In the genomic region with DNA sequence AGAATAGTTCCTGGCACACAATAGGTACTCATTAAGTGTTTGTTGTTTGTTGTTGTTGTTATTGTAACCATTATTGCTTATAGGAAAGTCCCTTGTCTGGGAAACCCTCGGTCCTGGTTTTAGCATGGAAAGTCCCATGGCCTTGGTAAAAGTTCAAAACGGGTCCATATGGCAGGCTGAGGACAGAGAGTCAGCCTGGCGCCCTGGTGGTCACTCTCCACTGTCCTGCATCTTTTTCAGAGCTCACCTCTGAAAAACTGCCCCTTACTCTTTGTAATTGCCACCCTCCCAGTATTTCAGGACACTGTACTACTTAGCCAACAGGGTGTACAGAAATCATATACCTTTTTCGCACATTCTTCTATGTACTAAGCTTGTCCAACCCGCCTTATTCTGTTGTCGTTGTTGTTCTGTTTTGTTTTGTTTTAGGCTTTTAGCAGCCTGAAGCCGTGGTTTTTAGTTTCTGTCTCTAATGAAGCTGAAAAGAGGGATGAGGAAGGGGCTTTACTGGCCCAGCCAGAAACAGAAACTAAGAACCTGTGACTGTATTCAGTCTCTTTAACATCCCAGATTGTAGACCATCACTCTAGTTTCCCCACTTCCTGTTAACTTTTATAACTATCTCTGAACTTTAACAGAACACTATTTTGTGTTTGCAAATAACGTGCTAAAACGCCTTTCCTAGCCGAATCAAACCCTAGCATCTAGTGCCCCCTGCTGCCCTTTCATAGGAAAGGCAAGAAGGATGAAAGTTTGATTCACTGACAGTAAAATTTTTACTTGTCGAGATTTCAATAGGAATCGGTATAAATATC, we compare ENCODE assay signal across 1 cellular context.
A peak's percentile ranks its signal among the peaks of the same experiment; 100 is the strongest.
TF ChIP-seq lines count a peak whose summit lies in the region.

No MANE protein-coding gene starts in this region.

TF ChIP-seq in K562, 482 proteins besides CTCF, POLR2A, EP300 and RAD21 (continued from another document and continues in another):
- no peak for TF ChIP-seq ARID1B (IDR thresholded peaks at IDR 0.05)
- no peak for TF ChIP-seq ZBED1 (IDR thresholded peaks at IDR 0.05)
- TF ChIP-seq, protein P1, sequence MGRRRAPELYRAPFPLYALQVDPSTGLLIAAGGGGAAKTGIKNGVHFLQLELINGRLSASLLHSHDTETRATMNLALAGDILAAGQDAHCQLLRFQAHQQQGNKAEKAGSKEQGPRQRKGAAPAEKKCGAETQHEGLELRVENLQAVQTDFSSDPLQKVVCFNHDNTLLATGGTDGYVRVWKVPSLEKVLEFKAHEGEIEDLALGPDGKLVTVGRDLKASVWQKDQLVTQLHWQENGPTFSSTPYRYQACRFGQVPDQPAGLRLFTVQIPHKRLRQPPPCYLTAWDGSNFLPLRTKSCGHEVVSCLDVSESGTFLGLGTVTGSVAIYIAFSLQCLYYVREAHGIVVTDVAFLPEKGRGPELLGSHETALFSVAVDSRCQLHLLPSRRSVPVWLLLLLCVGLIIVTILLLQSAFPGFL (CRISPR knock-in tag; IDR thresholded peaks at IDR 0.05) = no peak
- TF ChIP-seq, protein P2, sequence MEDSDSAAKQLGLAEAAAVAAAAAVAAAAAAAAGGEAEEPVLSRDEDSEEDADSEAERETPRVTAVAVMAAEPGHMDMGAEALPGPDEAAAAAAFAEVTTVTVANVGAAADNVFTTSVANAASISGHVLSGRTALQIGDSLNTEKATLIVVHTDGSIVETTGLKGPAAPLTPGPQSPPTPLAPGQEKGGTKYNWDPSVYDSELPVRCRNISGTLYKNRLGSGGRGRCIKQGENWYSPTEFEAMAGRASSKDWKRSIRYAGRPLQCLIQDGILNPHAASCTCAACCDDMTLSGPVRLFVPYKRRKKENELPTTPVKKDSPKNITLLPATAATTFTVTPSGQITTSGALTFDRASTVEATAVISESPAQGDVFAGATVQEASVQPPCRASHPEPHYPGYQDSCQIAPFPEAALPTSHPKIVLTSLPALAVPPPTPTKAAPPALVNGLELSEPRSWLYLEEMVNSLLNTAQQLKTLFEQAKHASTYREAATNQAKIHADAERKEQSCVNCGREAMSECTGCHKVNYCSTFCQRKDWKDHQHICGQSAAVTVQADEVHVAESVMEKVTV (CRISPR knock-in tag; IDR thresholded peaks at IDR 0.05) = peak; percentile 97
- TF ChIP-seq RBFOX2 (IDR thresholded peaks at IDR 0.05; ENCODE audit: low read depth, low read length) = no peak
- peak; percentile 50; the same call in 1 of the 2 replicates for TF ChIP-seq ARID2 (IDR thresholded peaks at IDR 0.05)
- TF ChIP-seq ZNF507 (tag; conservative IDR thresholded peaks at IDR 0.05) = no peak
- TF ChIP-seq, protein P3, sequence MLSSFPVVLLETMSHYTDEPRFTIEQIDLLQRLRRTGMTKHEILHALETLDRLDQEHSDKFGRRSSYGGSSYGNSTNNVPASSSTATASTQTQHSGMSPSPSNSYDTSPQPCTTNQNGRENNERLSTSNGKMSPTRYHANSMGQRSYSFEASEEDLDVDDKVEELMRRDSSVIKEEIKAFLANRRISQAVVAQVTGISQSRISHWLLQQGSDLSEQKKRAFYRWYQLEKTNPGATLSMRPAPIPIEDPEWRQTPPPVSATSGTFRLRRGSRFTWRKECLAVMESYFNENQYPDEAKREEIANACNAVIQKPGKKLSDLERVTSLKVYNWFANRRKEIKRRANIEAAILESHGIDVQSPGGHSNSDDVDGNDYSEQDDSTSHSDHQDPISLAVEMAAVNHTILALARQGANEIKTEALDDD (IDR thresholded peaks at IDR 0.05) = 0 out of 2 replicates have a peak, but pooled peaks have one; percentile 21
- no peak for TF ChIP-seq ZNF586 (CRISPR knock-in tag; conservative IDR thresholded peaks at IDR 0.05)
- TF ChIP-seq EP400 (IDR thresholded peaks at IDR 0.05) = no peak
- TF ChIP-seq BRD9 (IDR thresholded peaks at IDR 0.05; ENCODE audit: low read depth, partially characterized antibody) = peak; percentile 57
- TF ChIP-seq, protein P4, sequence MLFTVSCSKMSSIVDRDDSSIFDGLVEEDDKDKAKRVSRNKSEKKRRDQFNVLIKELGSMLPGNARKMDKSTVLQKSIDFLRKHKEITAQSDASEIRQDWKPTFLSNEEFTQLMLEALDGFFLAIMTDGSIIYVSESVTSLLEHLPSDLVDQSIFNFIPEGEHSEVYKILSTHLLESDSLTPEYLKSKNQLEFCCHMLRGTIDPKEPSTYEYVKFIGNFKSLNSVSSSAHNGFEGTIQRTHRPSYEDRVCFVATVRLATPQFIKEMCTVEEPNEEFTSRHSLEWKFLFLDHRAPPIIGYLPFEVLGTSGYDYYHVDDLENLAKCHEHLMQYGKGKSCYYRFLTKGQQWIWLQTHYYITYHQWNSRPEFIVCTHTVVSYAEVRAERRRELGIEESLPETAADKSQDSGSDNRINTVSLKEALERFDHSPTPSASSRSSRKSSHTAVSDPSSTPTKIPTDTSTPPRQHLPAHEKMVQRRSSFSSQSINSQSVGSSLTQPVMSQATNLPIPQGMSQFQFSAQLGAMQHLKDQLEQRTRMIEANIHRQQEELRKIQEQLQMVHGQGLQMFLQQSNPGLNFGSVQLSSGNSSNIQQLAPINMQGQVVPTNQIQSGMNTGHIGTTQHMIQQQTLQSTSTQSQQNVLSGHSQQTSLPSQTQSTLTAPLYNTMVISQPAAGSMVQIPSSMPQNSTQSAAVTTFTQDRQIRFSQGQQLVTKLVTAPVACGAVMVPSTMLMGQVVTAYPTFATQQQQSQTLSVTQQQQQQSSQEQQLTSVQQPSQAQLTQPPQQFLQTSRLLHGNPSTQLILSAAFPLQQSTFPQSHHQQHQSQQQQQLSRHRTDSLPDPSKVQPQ (CRISPR knock-in tag; IDR thresholded peaks at IDR 0.05; ENCODE audit: borderline replicate concordance) = no peak
- TF ChIP-seq ETS2 (tag; IDR thresholded peaks at IDR 0.05; ENCODE audit: borderline replicate concordance, poor library complexity, severe bottlenecking) = no peak
- TF ChIP-seq U2AF2 (optimal IDR thresholded peaks at IDR 0.05; ENCODE audit: low read depth, low read length) = no peak
- TF ChIP-seq NR3C1 (CRISPR knock-in tag; IDR thresholded peaks at IDR 0.05) = no peak
- TF ChIP-seq CXXC5 (CRISPR knock-in tag; IDR thresholded peaks at IDR 0.05) = no peak
- TF ChIP-seq HCFC1 (IDR thresholded peaks at IDR 0.05; ENCODE audit: low read depth, low read length) = no peak
- TF ChIP-seq, protein P5, sequence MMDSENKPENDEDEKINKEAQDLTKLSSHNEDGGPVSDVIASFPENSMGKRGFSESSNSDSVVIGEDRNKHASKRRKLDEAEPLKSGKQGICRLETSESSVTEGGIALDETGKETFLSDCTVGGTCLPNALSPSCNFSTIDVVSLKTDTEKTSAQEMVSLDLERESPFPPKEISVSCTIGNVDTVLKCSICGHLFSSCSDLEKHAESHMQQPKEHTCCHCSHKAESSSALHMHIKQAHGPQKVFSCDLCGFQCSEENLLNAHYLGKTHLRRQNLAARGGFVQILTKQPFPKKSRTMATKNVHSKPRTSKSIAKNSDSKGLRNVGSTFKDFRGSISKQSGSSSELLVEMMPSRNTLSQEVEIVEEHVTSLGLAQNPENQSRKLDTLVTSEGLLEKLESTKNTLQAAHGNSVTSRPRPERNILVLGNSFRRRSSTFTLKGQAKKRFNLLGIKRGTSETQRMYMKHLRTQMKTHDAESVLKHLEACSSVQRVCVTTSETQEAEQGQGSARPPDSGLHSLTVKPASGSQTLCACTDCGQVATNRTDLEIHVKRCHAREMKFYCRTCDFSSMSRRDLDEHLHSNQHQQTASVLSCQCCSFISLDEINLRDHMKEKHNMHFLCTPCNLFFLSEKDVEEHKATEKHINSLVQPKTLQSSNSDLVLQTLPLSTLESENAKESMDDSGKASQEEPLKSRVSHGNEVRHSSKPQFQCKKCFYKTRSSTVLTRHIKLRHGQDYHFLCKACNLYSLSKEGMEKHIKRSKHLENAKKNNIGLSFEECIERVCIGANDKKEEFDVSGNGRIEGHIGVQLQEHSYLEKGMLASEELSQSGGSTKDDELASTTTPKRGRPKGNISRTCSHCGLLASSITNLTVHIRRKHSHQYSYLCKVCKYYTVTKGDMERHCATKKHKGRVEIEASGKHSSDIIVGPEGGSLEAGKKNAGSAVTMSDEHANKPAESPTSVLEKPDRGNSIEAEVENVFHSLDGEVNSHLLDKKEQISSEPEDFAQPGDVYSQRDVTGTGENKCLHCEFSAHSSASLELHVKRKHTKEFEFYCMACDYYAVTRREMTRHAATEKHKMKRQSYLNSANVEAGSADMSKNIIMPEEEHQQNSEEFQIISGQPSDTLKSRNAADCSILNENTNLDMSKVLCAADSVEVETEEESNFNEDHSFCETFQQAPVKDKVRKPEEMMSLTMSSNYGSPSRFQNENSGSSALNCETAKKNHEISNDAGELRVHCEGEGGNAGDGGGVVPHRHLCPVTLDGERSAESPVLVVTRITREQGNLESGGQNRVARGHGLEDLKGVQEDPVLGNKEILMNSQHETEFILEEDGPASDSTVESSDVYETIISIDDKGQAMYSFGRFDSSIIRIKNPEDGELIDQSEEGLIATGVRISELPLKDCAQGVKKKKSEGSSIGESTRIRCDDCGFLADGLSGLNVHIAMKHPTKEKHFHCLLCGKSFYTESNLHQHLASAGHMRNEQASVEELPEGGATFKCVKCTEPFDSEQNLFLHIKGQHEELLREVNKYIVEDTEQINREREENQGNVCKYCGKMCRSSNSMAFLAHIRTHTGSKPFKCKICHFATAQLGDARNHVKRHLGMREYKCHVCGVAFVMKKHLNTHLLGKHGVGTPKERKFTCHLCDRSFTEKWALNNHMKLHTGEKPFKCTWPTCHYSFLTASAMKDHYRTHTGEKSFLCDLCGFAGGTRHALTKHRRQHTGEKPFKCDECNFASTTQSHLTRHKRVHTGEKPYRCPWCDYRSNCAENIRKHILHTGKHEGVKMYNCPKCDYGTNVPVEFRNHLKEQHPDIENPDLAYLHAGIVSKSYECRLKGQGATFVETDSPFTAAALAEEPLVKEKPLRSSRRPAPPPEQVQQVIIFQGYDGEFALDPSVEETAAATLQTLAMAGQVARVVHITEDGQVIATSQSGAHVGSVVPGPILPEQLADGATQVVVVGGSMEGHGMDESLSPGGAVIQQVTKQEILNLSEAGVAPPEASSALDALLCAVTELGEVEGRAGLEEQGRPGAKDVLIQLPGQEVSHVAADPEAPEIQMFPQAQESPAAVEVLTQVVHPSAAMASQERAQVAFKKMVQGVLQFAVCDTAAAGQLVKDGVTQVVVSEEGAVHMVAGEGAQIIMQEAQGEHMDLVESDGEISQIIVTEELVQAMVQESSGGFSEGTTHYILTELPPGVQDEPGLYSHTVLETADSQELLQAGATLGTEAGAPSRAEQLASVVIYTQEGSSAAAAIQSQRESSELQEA (IDR thresholded peaks at IDR 0.05; ENCODE audit: low read depth) = 0 out of 2 replicates have a peak, but pooled peaks have one; percentile 7
- no peak for TF ChIP-seq NR4A1 (CRISPR knock-in tag; IDR thresholded peaks at IDR 0.05)
- TF ChIP-seq NR4A1 (tag; IDR thresholded peaks at IDR 0.05) = no peak
- TF ChIP-seq SMC3 (conservative IDR thresholded peaks at IDR 0.05; ENCODE audit: insufficient read depth, low read depth, low read length) = peak; percentile 82
- no peak for TF ChIP-seq CHD2 (IDR thresholded peaks at IDR 0.05; ENCODE audit: low read depth, low read length)
- TF ChIP-seq TFAM (CRISPR knock-in tag; conservative IDR thresholded peaks at IDR 0.05) = no peak
- no peak for TF ChIP-seq TBL1XR1 (IDR thresholded peaks at IDR 0.05; ENCODE audit: low read length in 2 of 2)
- no peak for TF ChIP-seq ZNF431 (CRISPR knock-in tag; IDR thresholded peaks at IDR 0.05)
- no peak for TF ChIP-seq NFRKB (IDR thresholded peaks at IDR 0.05; ENCODE audit: low read depth)
- TF ChIP-seq HDAC6 (IDR thresholded peaks at IDR 0.05; ENCODE audit: low read depth, low read length) = no peak
- no peak for TF ChIP-seq ELF1 (tag; IDR thresholded peaks at IDR 0.05)
- TF ChIP-seq ZNF12 (CRISPR knock-in tag; IDR thresholded peaks at IDR 0.05) = no peak
- no peak for TF ChIP-seq RUNX1 (IDR thresholded peaks at IDR 0.05; ENCODE audit: low read depth)
- TF ChIP-seq, protein P6, sequence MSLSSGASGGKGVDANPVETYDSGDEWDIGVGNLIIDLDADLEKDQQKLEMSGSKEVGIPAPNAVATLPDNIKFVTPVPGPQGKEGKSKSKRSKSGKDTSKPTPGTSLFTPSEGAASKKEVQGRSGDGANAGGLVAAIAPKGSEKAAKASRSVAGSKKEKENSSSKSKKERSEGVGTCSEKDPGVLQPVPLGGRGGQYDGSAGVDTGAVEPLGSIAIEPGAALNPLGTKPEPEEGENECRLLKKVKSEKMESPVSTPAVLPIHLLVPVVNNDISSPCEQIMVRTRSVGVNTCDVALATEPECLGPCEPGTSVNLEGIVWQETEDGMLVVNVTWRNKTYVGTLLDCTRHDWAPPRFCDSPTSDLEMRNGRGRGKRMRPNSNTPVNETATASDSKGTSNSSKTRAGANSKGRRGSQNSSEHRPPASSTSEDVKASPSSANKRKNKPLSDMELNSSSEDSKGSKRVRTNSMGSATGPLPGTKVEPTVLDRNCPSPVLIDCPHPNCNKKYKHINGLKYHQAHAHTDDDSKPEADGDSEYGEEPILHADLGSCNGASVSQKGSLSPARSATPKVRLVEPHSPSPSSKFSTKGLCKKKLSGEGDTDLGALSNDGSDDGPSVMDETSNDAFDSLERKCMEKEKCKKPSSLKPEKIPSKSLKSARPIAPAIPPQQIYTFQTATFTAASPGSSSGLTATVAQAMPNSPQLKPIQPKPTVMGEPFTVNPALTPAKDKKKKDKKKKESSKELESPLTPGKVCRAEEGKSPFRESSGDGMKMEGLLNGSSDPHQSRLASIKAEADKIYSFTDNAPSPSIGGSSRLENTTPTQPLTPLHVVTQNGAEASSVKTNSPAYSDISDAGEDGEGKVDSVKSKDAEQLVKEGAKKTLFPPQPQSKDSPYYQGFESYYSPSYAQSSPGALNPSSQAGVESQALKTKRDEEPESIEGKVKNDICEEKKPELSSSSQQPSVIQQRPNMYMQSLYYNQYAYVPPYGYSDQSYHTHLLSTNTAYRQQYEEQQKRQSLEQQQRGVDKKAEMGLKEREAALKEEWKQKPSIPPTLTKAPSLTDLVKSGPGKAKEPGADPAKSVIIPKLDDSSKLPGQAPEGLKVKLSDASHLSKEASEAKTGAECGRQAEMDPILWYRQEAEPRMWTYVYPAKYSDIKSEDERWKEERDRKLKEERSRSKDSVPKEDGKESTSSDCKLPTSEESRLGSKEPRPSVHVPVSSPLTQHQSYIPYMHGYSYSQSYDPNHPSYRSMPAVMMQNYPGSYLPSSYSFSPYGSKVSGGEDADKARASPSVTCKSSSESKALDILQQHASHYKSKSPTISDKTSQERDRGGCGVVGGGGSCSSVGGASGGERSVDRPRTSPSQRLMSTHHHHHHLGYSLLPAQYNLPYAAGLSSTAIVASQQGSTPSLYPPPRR (CRISPR knock-in tag; IDR thresholded peaks at IDR 0.05; ENCODE audit: borderline replicate concordance) = no peak
- 0 out of 4 replicates have a peak, but pooled peaks of 1 of the 2 experiments have one; percentile 6 for TF ChIP-seq CSDE1 (IDR thresholded peaks at IDR 0.05)
- no peak for TF ChIP-seq ZNF124 (CRISPR knock-in tag; IDR thresholded peaks at IDR 0.05)
- TF ChIP-seq, protein P7, sequence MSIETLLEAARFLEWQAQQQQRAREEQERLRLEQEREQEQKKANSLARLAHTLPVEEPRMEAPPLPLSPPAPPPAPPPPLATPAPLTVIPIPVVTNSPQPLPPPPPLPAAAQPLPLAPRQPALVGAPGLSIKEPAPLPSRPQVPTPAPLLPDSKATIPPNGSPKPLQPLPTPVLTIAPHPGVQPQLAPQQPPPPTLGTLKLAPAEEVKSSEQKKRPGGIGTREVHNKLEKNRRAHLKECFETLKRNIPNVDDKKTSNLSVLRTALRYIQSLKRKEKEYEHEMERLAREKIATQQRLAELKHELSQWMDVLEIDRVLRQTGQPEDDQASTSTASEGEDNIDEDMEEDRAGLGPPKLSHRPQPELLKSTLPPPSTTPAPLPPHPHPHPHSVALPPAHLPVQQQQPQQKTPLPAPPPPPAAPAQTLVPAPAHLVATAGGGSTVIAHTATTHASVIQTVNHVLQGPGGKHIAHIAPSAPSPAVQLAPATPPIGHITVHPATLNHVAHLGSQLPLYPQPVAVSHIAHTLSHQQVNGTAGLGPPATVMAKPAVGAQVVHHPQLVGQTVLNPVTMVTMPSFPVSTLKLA (conservative IDR thresholded peaks at IDR 0.05) = peak; percentile 23 to 36; a peak in 3 of 4 replicates
- TF ChIP-seq SMARCA4 (IDR thresholded peaks at IDR 0.05) = no peak; the same call in 1 of the 2 replicates
- TF ChIP-seq POLR3A (IDR thresholded peaks at IDR 0.05; ENCODE audit: borderline replicate concordance, extremely low read depth, insufficient read depth, insufficient read length) = no peak
